ENCODE assay signal across 2 cellular contexts in genomic region chr17:44219636-44220210, GRCh38.
TF ChIP-seq lines count a peak whose summit lies in the region.

Gene UBTF (minus strand): TSS chr17:44219675. CDS start chr17:44218229, 1,446 bp downstream.

TF ChIP-seq in SK-N-SH, 30 proteins besides CTCF, POLR2A, EP300 and RAD21:
- TF ChIP-seq USF2 (IDR thresholded peaks at IDR 0.05; ENCODE audit: borderline replicate concordance, low read depth, low read length) (no peak), RCOR1 (IDR thresholded peaks at IDR 0.05; ENCODE audit: low read length) (no peak), POLR2AphosphoS5 (IDR thresholded peaks at IDR 0.05; ENCODE audit: low read depth, low read length) (peak; percentile 19; the same call in 1 of the 2 replicates), IRF3 (IDR thresholded peaks at IDR 0.05; ENCODE audit: low read depth, low read length) (no peak), ZBTB33 (IDR thresholded peaks at IDR 0.05; ENCODE audit: borderline replicate concordance, low read depth) (no peak), GABPA (IDR thresholded peaks at IDR 0.05; ENCODE audit: low read depth) (no peak), TCF12 (IDR thresholded peaks at IDR 0.05) (no peak), TAF1 (IDR thresholded peaks at IDR 0.05; ENCODE audit: borderline replicate concordance, low read depth, low read length) (no peak; the same call in 1 of the 2 replicates), PBX3 (IDR thresholded peaks at IDR 0.05) (0 out of 2 replicates have a peak, but pooled peaks have one; percentile 13), SMC3 (IDR thresholded peaks at IDR 0.05; ENCODE audit: low read depth, low read length) (no peak), MAX (IDR thresholded peaks at IDR 0.05; ENCODE audit: low read depth) (no peak), YY1 (IDR thresholded peaks at IDR 0.05; ENCODE audit: low read depth) (no peak), EZH2phosphoT487 (IDR thresholded peaks at IDR 0.05; ENCODE audit: borderline replicate concordance, low read depth) (no peak), FOXM1 (IDR thresholded peaks at IDR 0.05; ENCODE audit: low read depth) (no peak), REST (IDR thresholded peaks at IDR 0.05; ENCODE audit: low read depth, low read length) (no peak), NRF1 (IDR thresholded peaks at IDR 0.05; ENCODE audit: low read depth, low read length) (no peak)

TF ChIP-seq in SK-N-SH treated with all-trans-retinoic acid at 6 μM for 48 hours, 23 proteins besides CTCF, POLR2A, EP300 and RAD21 (continued from another document):
- TF ChIP-seq TSHZ2 (CRISPR knock-in tag; IDR thresholded peaks at IDR 0.05): no peak
- TF ChIP-seq SNAI2 (CRISPR knock-in tag; IDR thresholded peaks at IDR 0.05): no peak
- no peak for TF ChIP-seq ZFP30 (CRISPR knock-in tag; IDR thresholded peaks at IDR 0.05)
- TF ChIP-seq ARNTL (CRISPR knock-in tag; IDR thresholded peaks at IDR 0.05; ENCODE audit: borderline replicate concordance, low read depth): no peak
- no peak for TF ChIP-seq GLIS3 (CRISPR knock-in tag; IDR thresholded peaks at IDR 0.05)
- no peak for TF ChIP-seq BACH2 (CRISPR knock-in tag; IDR thresholded peaks at IDR 0.05; ENCODE audit: borderline replicate concordance)
- TF ChIP-seq PATZ1 (CRISPR knock-in tag; IDR thresholded peaks at IDR 0.05; ENCODE audit: borderline replicate concordance): no peak
